12 cellular contexts compared by ENCODE assay signal in the genomic region with DNA sequence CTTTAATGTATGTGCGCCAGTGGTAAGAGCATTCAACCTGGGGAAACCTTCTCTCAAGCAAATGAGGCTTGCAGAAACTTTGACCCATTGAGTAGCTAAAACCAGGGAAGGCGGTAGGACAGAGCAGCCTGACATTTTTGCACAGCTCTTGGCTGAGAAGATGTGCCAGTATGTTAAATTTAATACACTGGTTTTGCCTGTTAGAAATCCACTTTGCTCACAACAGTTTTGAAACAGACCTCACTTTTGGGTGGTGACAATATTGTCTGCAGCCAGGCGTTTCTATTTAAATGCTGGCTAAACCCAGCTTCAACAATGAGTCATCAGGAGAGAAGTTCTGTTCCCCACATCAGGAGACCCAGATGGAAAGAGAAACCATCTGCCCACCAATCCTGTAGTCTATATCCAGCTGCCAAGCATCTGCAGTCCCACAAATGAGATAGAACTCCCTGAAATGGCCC. TPM values are rescaled to one million over a fixed set of nuclear protein-coding genes. Genes with fewer than 3 reads are reported as not detected.
DNase-seq lines count a peak whose midpoint lies in the region; ATAC-seq, FAIRE-seq and TF ChIP-seq lines count a peak whose summit lies in the region.
"Had no signal": no experiment of that assay in that cellular context is flagged by ENCODE, and none has a peak within 500 bp of the region (broad histone marks: within the 10 kb centered on the region; RNA-seq: fewer than 3 reads in every experiment).

No MANE protein-coding gene starts in this region.

- no peaks in the 10 kb centered on the region for H3K27me3 ChIP-seq in H1 (replicated peaks in 1 of 4; ENCODE audit: control insufficient read depth in 3 of 4, extremely low read depth in 1 of 4, insufficient read depth in 3 of 4, low read length in 3 of 4)

- CTCF ChIA-PET in H1 (lab: Charles Lee; ENCODE audit: partially characterized antibody): interaction anchor here (1.0 to 4.4 kb wide), 5 partner anchors 10 to 271 kb away, joined by 3 to 33 read pairs (median 3); a partner anchor contains a TSS

- H3K4me1 ChIP-seq in H1 (replicated peaks in 1 of 4; ENCODE audit: control insufficient read depth in 3 of 4, insufficient read depth in 4 of 4, low read length in 3 of 4): peaks cover 4 to 22% (median 15%) of the 10 kb centered on the region in 4 experiments; a peak in 6 of 7 replicates

- peak overlapping the region; percentile 31 to 54; a peak in 3 of 4 replicates for H3K4me2 ChIP-seq in H1 (ENCODE audit: insufficient read depth in 1 of 2, low read depth in 2 of 2, low read length in 2 of 2)

- H2BK15ac ChIP-seq in H1 (ENCODE audit: low read length): no peak overlapping the region

- H3K9ac ChIP-seq in H1 (replicated peaks in 1 of 4; ENCODE audit: extremely low read depth in 1 of 4, low read depth in 3 of 4, low read length in 3 of 4): no peak overlapping the region; a peak in 1 of 7 replicates

- H2BK20ac ChIP-seq in H1 (ENCODE audit: low read length): peak overlapping the region; percentile 99

- H3K9me3 Mint-ChIP-seq in natural killer cell: peaks cover 3 to 6% of the 10 kb centered on the region in 2 donors

- DNase-seq in AG09319 (ENCODE audit: extremely low read depth, low read depth): peak; percentile 15
- DNase-seq in LHCN-M2 (ENCODE audit: low read depth): peak; percentile 5
- DNase-seq in H1 (ENCODE audit: low read depth in 1 of 2, low spot score in 2 of 2): no peak
- DNase-seq in middle frontal gyrus (ENCODE audit: extremely low spot score, low spot score): peak; percentile 42
- DNase-seq in natural killer cell: no peak
- DNase-seq in putamen (ENCODE audit: low spot score): no peak
- DNase-seq: T-cell had no signal

- H3K4ac ChIP-seq in H1 (replicated peaks; ENCODE audit: insufficient read length, low read depth, low read length): no peak overlapping the region

- no peak overlapping the region for H2AFZ ChIP-seq in H1 (ENCODE audit: low read length)

- no peaks in the 10 kb centered on the region for H3K4me1 Mint-ChIP-seq in natural killer cell
- H3K4me1 Mint-ChIP-seq: central memory CD8-positive, alpha-beta T cell; T-cell had no signal

- H3K14ac ChIP-seq in H1 (ENCODE audit: insufficient read length): no peak overlapping the region

- H3K9me3 ChIP-seq in H1 (ENCODE audit: insufficient read depth in 2 of 2, low read depth in 1 of 2, low read length in 1 of 2): no peaks in the 10 kb centered on the region

- TF ChIP-seq CTCF in AG09319 (IDR thresholded peaks at IDR 0.05; ENCODE audit: low read depth, low read length) (no peak), H1 (IDR thresholded peaks at IDR 0.05; ENCODE audit: control extremely low read depth in 1 of 3, insufficient read depth in 1 of 3, low read depth in 1 of 3, low read length in 3 of 3) (no peak), natural killer cell (IDR thresholded peaks at IDR 0.05) (no peak)

- H3K27ac ChIP-seq in H1 (ENCODE audit: low read depth, low read length): peak overlapping the region; percentile 71
- H3K27ac ChIP-seq: C4-2B had no signal

- peaks cover 10 to 11% of the 10 kb centered on the region in 2 donors for H3K27me3 Mint-ChIP-seq in natural killer cell (ENCODE audit: low read depth in 2 of 2)

- no peak overlapping the region for H3K56ac ChIP-seq in H1 (replicated peaks; ENCODE audit: insufficient read length, low read depth, low read length)

- no peak overlapping the region for H3K27ac Mint-ChIP-seq in natural killer cell
- H3K27ac Mint-ChIP-seq: T-cell had no signal

- H2AK5ac ChIP-seq in H1 (ENCODE audit: low read depth, low read length): no peak overlapping the region

- H3K23ac ChIP-seq in H1 (ENCODE audit: insufficient read length): no peak overlapping the region

- TF ChIP-seq EP300 in H1 (IDR thresholded peaks at IDR 0.05; ENCODE audit: borderline replicate concordance in 1 of 2, low read depth in 2 of 2, low read length in 2 of 2): no peak

- peak overlapping the region; percentile 89 for H2BK12ac ChIP-seq in H1 (ENCODE audit: low read depth, low read length)

- peak; percentile 78 for FAIRE-seq in H1 (lab: Jason Lieb, UNC)

- H3K4me3 Mint-ChIP-seq in natural killer cell: no peak overlapping the region
- H3K4me3 Mint-ChIP-seq: central memory CD8-positive, alpha-beta T cell; T-cell had no signal

- intact Hi-C loops in natural killer cell (cut with micrococcal nuclease): no loop called here

- no peaks in the 10 kb centered on the region for H3K23me2 ChIP-seq in H1 (ENCODE audit: low read depth, low read length)

- H3K79me2 ChIP-seq in H1 (ENCODE audit: control insufficient read depth in 1 of 2, insufficient read depth in 2 of 2, low read length in 2 of 2): no peaks in the 10 kb centered on the region

- peaks cover 0 to 5% (median 0%) of the 10 kb centered on the region in 4 experiments; a peak in 1 of 8 replicates for H3K36me3 ChIP-seq in H1 (ENCODE audit: control insufficient read depth in 2 of 4, insufficient read depth in 4 of 4, low read length in 3 of 4)

- ATAC-seq in GM19455 (IDR thresholded peaks at IDR 0.05; ENCODE audit: unreplicated experiment): no peak
- no peak for ATAC-seq in GM21423 (IDR thresholded peaks at IDR 0.05; ENCODE audit: unreplicated experiment)
- no peak for ATAC-seq in natural killer cell
- ATAC-seq: T-cell had no signal

- H4K20me1 ChIP-seq in H1 (replicated peaks in 1 of 2; ENCODE audit: control insufficient read depth in 1 of 2, insufficient read depth in 2 of 2, low read length in 2 of 2): no peaks in the 10 kb centered on the region

- H2BK120ac ChIP-seq in H1 (replicated peaks; ENCODE audit: low read depth, low read length): peak overlapping the region; percentile 90

- 23% methylated on average over 3 of the region's 3 CpGs; no CpG with 5 or more reads in 1 of the 2 experiments for WGBS in H1 (ENCODE audit: extremely low coverage in 1 of 2, insufficient coverage in 1 of 2, insufficient read length in 1 of 2, insufficient replicate concordance in 2 of 2, low coverage in 1 of 2, low lambda C conversion rate in 2 of 2, missing lambda C conversion rate in 1 of 2), 2 experiments

- H3K79me1 ChIP-seq in H1 (ENCODE audit: low read depth, low read length): no peaks in the 10 kb centered on the region

- peak overlapping the region; percentile 96; the same call in 1 of the 2 replicates for H2BK5ac ChIP-seq in H1 (ENCODE audit: low read depth, low read length)

- H4K5ac ChIP-seq in H1 (ENCODE audit: insufficient read length, low read depth, low read length): no peak overlapping the region

- POLR2A ChIA-PET in H1 (lab: Charles Lee; ENCODE audit: partially characterized antibody): interaction anchor here (0.6 to 2.3 kb wide), 4 partner anchors 10 to 334 kb away, joined by 3 to 14 read pairs (median 6); no protein-coding TSS in a partner anchor

- no peak overlapping the region for H4K8ac ChIP-seq in H1 (ENCODE audit: extremely low read depth, insufficient read depth, low read length)

- peak overlapping the region; percentile 91 for H4K91ac ChIP-seq in H1 (replicated peaks; ENCODE audit: insufficient read length, low read length)

- no peak overlapping the region for H3K4me3 ChIP-seq in H1 (ENCODE audit: extremely low read depth in 1 of 4, insufficient read depth in 2 of 4, low read depth in 3 of 4, low read length in 4 of 4)

- no peak for TF ChIP-seq RAD21 in H1 (IDR thresholded peaks at IDR 0.05 in 1 of 2, conservative IDR thresholded peaks at IDR 0.05 in 1 of 2; ENCODE audit: low read depth in 2 of 2, low read length in 2 of 2)

- TF ChIP-seq POLR2A in H1 (IDR thresholded peaks at IDR 0.05; ENCODE audit: control extremely low read depth in 1 of 2, low read depth in 2 of 2, low read length in 2 of 2): no peak; a peak in 1 of 3 replicates

- H3K36me3 Mint-ChIP-seq in natural killer cell: no peaks in the 10 kb centered on the region
- H3K36me3 Mint-ChIP-seq: T-cell had no signal

- peak overlapping the region; percentile 33 for H3K18ac ChIP-seq in H1 (ENCODE audit: extremely low read depth, low read length)

TF ChIP-seq in H1, 55 proteins besides CTCF, POLR2A, EP300 and RAD21:
- TF ChIP-seq RFX5 (IDR thresholded peaks at IDR 0.05; ENCODE audit: borderline replicate concordance, low read depth, low read length): no peak
- 0 out of 2 replicates have a peak, but pooled peaks have one; percentile 17 for TF ChIP-seq JUND (IDR thresholded peaks at IDR 0.05; ENCODE audit: low read length)
- TF ChIP-seq JUN (IDR thresholded peaks at IDR 0.05; ENCODE audit: low read depth, low read length): no peak
- TF ChIP-seq TBP (IDR thresholded peaks at IDR 0.05; ENCODE audit: low read depth, low read length): no peak
- no peak; the same call in 1 of the 2 replicates for TF ChIP-seq KDM1A (IDR thresholded peaks at IDR 0.05; ENCODE audit: borderline replicate concordance, low read length)
- TF ChIP-seq CEBPB (IDR thresholded peaks at IDR 0.05; ENCODE audit: low read depth, low read length): no peak
- no peak for TF ChIP-seq YY1 (IDR thresholded peaks at IDR 0.05; ENCODE audit: low read depth, low read length)

RNA-seq across cellular contexts. Expression of a gene that starts 29.2 kb away (rescaled TPM):
- total RNA-seq in LHCN-M2 (2014; rRNA removed) (not detected in 2 replicates), natural killer cell (not detected)
- not detected for polyA plus RNA-seq in LHCN-M2 (2012)
- not detected in 2 replicates for total RNA-seq in H1 (2021; fragmentation: NEBNext Ultra II Directional; extraction: Animal tissue kit (Norgen Biotek cat#: 25700))
- not detected in 2 replicates for polyA plus RNA-seq in H1 (2011; rRNA removed)
- polyA plus RNA-seq in H1 (2011; cell fraction: cytosol; rRNA removed): not detected
- 0.17 TPM for polyA plus RNA-seq in H1 (2011; cell fraction: nucleus; rRNA removed)
- not detected in 4 replicates for polyA plus RNA-seq in H1 (2012, experiment 1 of 2)
- not detected for polyA plus RNA-seq in H1 (2012, experiment 2 of 2)
- 0.06 TPM for polyA plus RNA-seq in H1 (2013, experiment 1 of 2)
- polyA plus RNA-seq in H1 (2013, experiment 2 of 2): not detected
- not detected in 2 replicates for polyA minus RNA-seq in H1 (2011; rRNA and poly(A)+ RNA removed)
- polyA minus RNA-seq in H1 (2011; cell fraction: cytosol; rRNA and poly(A)+ RNA removed): not detected
- not detected for polyA minus RNA-seq in H1 (2011; cell fraction: nucleus; rRNA and poly(A)+ RNA removed)
- total RNA-seq: osteoblast, T-cell had no signal

Comparison
In these comparisons a context has a peak if more than half of its experiments do, and no peak if none do; other contexts are left out.
1. DNase-seq: peak in AG09319 (single experiment), LHCN-M2 (single experiment) and middle frontal gyrus (single experiment); none in H1 (0 of 2), natural killer cell (single experiment) and putamen (single experiment).